ENCODE assay signal across 20 cellular contexts in the genomic region with DNA sequence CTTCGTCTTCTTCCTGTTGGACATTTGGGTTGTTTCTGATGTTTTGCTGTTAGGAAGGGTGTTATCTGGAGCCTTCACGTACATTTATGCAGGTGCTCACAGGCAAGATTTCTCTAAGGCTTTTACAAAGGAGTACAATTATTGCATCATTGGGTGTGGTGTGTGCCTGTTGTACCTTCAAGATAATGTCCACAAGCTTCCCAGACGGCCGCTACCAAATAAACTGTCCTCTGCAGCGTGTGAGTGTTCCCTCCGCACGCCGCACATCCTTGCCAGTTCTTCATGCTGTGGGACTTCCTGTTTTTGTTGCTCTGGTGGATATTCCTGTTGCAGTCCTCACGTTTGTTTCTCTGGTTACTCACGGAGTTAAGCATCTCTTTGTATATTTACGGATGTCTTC.
DNase-seq lines count a peak whose midpoint lies in the region; ATAC-seq and TF ChIP-seq lines count a peak whose summit lies in the region.
"Had no signal": no experiment of that assay in that cellular context is flagged by ENCODE, and none has a peak within 500 bp of the region (broad histone marks: within the 10 kb centered on the region; RNA-seq: fewer than 3 reads in every experiment).

No MANE protein-coding gene starts in this region.

- H3K9me3 ChIP-seq in BLaER1 (no peaks in the 10 kb centered on the region), lower lobe of right lung (no peaks in the 10 kb centered on the region)
- H3K9me3 ChIP-seq: thoracic aorta had no signal

- no peaks in the 10 kb centered on the region for H3K9me3 Mint-ChIP-seq in IgD-negative memory B cell
- no peaks in the 10 kb centered on the region for H3K9me3 Mint-ChIP-seq in activated T-helper 17 cell treated with anti-CD3 and anti-CD28 coated beads, Interleukin-2, amount 50 U/mL, for 72 hours

- intact Hi-C loops in lower lobe of right lung (cut with DNase I): no loop called here

- H3K36me3 ChIP-seq in BLaER1 (peaks cover 56% of the 10 kb centered on the region), lower lobe of right lung (peaks cover 35% of the 10 kb centered on the region)
- H3K36me3 ChIP-seq: thoracic aorta had no signal

- H4K20me1 ChIP-seq in BLaER1: peaks cover 64% of the 10 kb centered on the region

- no peak overlapping the region for H3K9ac ChIP-seq in BLaER1

- ATAC-seq in activated T-helper 17 cell treated with anti-CD3 and anti-CD28 coated beads, Interleukin-2, amount 50 U/mL, for 72 hours (replicated peaks): no peak
- no peak for ATAC-seq in lower lobe of right lung
- ATAC-seq in HG03457 (IDR thresholded peaks at IDR 0.05; ENCODE audit: unreplicated experiment): no peak
- ATAC-seq: Panc1 had no signal

- H3K4me3 ChIP-seq in BLaER1 (no peak overlapping the region), lower lobe of right lung (no peak overlapping the region)
- H3K4me3 ChIP-seq: thoracic aorta had no signal

- H3K4me1 ChIP-seq in BLaER1 (peaks cover 46% of the 10 kb centered on the region), lower lobe of right lung (no peaks in the 10 kb centered on the region)

- H3K27me3 Mint-ChIP-seq in IgD-negative memory B cell: no peaks in the 10 kb centered on the region
- H3K27me3 Mint-ChIP-seq in activated T-helper 17 cell treated with anti-CD3 and anti-CD28 coated beads, Interleukin-2, amount 50 U/mL, for 72 hours: no peaks in the 10 kb centered on the region

- H3K27me3 ChIP-seq in BLaER1 (no peaks in the 10 kb centered on the region), lower lobe of right lung (ENCODE audit: low read depth) (no peaks in the 10 kb centered on the region)

- no peak overlapping the region for H3K4me3 Mint-ChIP-seq in IgD-negative memory B cell
- no peak overlapping the region for H3K4me3 Mint-ChIP-seq in activated T-helper 17 cell treated with anti-CD3 and anti-CD28 coated beads, Interleukin-2, amount 50 U/mL, for 72 hours

- no peak for DNase-seq in lower lobe of right lung
- DNase-seq in SW 1271 (lab: John Stamatoyannopoulos, UW): no peak
- DNase-seq in NCI-H2171 (lab: John Stamatoyannopoulos, UW): no peak
- no peak for DNase-seq in HuH-7 (ENCODE audit: low spot score)
- DNase-seq: activated CD4-positive, alpha-beta T cell treated with anti-CD3 and anti-CD28 coated beads for 4 hours; activated CD8-positive, alpha-beta memory T cell treated with anti-CD3 and anti-CD28 coated beads, Interleukin-2, amount 50 U/mL, for 4 hours; activated naive CD4-positive, alpha-beta T cell; COR-L47; effector CD8-positive, alpha-beta T cell; left cardiac atrium; NCI-H1436 treated with DMSO at 0.1 percent for 48 hours; NCI-H82; nucleus accumbens; retina had no signal

- 0 out of 2 replicates have a peak overlapping the region, but pooled peaks have one; percentile 10 for H3K27ac ChIP-seq in BLaER1
- peak overlapping the region; percentile 15 for H3K27ac ChIP-seq in lower lobe of right lung
- H3K27ac ChIP-seq: thoracic aorta had no signal

- H3K4me2 ChIP-seq in BLaER1: peak overlapping the region; percentile 59

- peaks cover 7 to 26% (median 13%) of the 10 kb centered on the region in 3 donors for H3K4me1 Mint-ChIP-seq in IgD-negative memory B cell
- H3K4me1 Mint-ChIP-seq in activated T-helper 17 cell treated with anti-CD3 and anti-CD28 coated beads, Interleukin-2, amount 50 U/mL, for 72 hours: peaks cover 16% of the 10 kb centered on the region

- peak overlapping the region in 2 of 3 donors; percentile 4 to 40 for H3K27ac Mint-ChIP-seq in IgD-negative memory B cell
- peak overlapping the region; percentile 20 for H3K27ac Mint-ChIP-seq in activated T-helper 17 cell treated with anti-CD3 and anti-CD28 coated beads, Interleukin-2, amount 50 U/mL, for 72 hours

- TF ChIP-seq CTCF in lower lobe of right lung (IDR thresholded peaks at IDR 0.05): no peak

- H3K36me3 Mint-ChIP-seq in IgD-negative memory B cell: peaks cover 5% of the 10 kb centered on the region
- H3K36me3 Mint-ChIP-seq in activated T-helper 17 cell treated with anti-CD3 and anti-CD28 coated beads, Interleukin-2, amount 50 U/mL, for 72 hours (ENCODE audit: low read depth): peaks cover 88% of the 10 kb centered on the region
